Comparison of ENCODE assay signal across 1 cellular context in genomic region chrX:119790977-119791436, GRCh38.
A peak's percentile ranks its signal among the peaks of the same experiment; 100 is the strongest.
TF ChIP-seq lines count a peak whose summit lies in the region.

No MANE protein-coding gene starts in this region.

TF ChIP-seq in GM12878, 131 proteins besides CTCF, POLR2A, EP300 and RAD21 (continued from another document):
- TF ChIP-seq, protein P1, sequence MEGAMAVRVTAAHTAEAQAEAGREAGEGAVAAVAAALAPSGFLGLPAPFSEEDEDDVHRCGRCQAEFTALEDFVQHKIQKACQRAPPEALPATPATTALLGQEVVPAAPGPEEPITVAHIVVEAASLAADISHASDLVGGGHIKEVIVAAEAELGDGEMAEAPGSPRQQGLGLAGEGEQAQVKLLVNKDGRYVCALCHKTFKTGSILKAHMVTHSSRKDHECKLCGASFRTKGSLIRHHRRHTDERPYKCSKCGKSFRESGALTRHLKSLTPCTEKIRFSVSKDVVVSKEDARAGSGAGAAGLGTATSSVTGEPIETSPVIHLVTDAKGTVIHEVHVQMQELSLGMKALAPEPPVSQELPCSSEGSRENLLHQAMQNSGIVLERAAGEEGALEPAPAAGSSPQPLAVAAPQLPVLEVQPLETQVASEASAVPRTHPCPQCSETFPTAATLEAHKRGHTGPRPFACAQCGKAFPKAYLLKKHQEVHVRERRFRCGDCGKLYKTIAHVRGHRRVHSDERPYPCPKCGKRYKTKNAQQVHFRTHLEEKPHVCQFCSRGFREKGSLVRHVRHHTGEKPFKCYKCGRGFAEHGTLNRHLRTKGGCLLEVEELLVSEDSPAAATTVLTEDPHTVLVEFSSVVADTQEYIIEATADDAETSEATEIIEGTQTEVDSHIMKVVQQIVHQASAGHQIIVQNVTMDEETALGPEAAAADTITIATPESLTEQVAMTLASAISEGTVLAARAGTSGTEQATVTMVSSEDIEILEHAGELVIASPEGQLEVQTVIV (IDR thresholded peaks at IDR 0.05; ENCODE audit: borderline replicate concordance, partially characterized antibody): no peak
- TF ChIP-seq FOS (IDR thresholded peaks at IDR 0.05; ENCODE audit: borderline replicate concordance, extremely low read depth, insufficient read length): no peak
- peak; percentile 28; the same call in 1 of the 2 replicates for TF ChIP-seq SMC3 (IDR thresholded peaks at IDR 0.05; ENCODE audit: borderline replicate concordance, low read length)
- no peak for TF ChIP-seq ZBED1 (IDR thresholded peaks at IDR 0.05; ENCODE audit: borderline replicate concordance)
- TF ChIP-seq, protein P2, sequence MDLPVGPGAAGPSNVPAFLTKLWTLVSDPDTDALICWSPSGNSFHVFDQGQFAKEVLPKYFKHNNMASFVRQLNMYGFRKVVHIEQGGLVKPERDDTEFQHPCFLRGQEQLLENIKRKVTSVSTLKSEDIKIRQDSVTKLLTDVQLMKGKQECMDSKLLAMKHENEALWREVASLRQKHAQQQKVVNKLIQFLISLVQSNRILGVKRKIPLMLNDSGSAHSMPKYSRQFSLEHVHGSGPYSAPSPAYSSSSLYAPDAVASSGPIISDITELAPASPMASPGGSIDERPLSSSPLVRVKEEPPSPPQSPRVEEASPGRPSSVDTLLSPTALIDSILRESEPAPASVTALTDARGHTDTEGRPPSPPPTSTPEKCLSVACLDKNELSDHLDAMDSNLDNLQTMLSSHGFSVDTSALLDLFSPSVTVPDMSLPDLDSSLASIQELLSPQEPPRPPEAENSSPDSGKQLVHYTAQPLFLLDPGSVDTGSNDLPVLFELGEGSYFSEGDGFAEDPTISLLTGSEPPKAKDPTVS (IDR thresholded peaks at IDR 0.05; ENCODE audit: low read depth, low read length): no peak
- TF ChIP-seq TCF12 (IDR thresholded peaks at IDR 0.05; ENCODE audit: low read depth, low read length): no peak
- no peak for TF ChIP-seq KLF5 (IDR thresholded peaks at IDR 0.05; ENCODE audit: partially characterized antibody)
- TF ChIP-seq MTA3 (IDR thresholded peaks at IDR 0.05; ENCODE audit: borderline replicate concordance, low read length): no peak
- TF ChIP-seq KDM1A (IDR thresholded peaks at IDR 0.05; ENCODE audit: borderline replicate concordance): no peak
- TF ChIP-seq ATF2 (IDR thresholded peaks at IDR 0.05; ENCODE audit: low read length): no peak
- TF ChIP-seq, protein P3, sequence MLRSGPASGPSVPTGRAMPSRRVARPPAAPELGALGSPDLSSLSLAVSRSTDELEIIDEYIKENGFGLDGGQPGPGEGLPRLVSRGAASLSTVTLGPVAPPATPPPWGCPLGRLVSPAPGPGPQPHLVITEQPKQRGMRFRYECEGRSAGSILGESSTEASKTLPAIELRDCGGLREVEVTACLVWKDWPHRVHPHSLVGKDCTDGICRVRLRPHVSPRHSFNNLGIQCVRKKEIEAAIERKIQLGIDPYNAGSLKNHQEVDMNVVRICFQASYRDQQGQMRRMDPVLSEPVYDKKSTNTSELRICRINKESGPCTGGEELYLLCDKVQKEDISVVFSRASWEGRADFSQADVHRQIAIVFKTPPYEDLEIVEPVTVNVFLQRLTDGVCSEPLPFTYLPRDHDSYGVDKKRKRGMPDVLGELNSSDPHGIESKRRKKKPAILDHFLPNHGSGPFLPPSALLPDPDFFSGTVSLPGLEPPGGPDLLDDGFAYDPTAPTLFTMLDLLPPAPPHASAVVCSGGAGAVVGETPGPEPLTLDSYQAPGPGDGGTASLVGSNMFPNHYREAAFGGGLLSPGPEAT (IDR thresholded peaks at IDR 0.05; ENCODE audit: low read depth): no peak
- TF ChIP-seq GABPA (IDR thresholded peaks at IDR 0.05; ENCODE audit: low read depth): no peak
- TF ChIP-seq IKZF1 (conservative IDR thresholded peaks at IDR 0.05): 0 out of 2 replicates have a peak, but pooled peaks have one; percentile 9
